Comparison of ENCODE assay signal across 13 cellular contexts in genomic region chr1:54884135-54884586, GRCh38. TPM values are rescaled to one million over a fixed set of nuclear protein-coding genes. Genes with fewer than 3 reads are reported as not detected.
DNase-seq lines count a peak whose midpoint lies in the region; TF ChIP-seq lines count a peak whose summit lies in the region.
"Had no signal": no experiment of that assay in that cellular context is flagged by ENCODE, and none has a peak within 500 bp of the region (broad histone marks: within the 10 kb centered on the region; RNA-seq: fewer than 3 reads in every experiment).

No MANE protein-coding gene starts in this region.

- TF ChIP-seq CTCF in Calu3 (IDR thresholded peaks at IDR 0.05; ENCODE audit: unreplicated experiment) (no peak), OCI-LY1 (IDR thresholded peaks at IDR 0.05; ENCODE audit: low read length) (no peak), neural crest cell (conservative IDR thresholded peaks at IDR 0.05) (no peak), BE2C (IDR thresholded peaks at IDR 0.05; ENCODE audit: low read depth, low read length) (no peak)

- CTCF ChIA-PET in Calu3 (lab: Charles Lee) = interaction anchor here (0.6 to 1.3 kb wide), 3 partner anchors 61 to 1692 kb away, joined by 3 to 5 read pairs (median 3); no protein-coding TSS in a partner anchor

- H3K79me2 ChIP-seq in OCI-LY1 (ENCODE audit: insufficient read depth, low read length) = peaks cover 76% of the 10 kb centered on the region

- peaks cover 65% of the 10 kb centered on the region for H3K36me3 ChIP-seq in OCI-LY1 (ENCODE audit: insufficient read depth, low read length)
- peaks cover 10% of the 10 kb centered on the region for H3K36me3 ChIP-seq in BE2C
- H3K36me3 ChIP-seq: uterus had no signal

- DNase-seq in Calu3 = no peak
- no peak for DNase-seq in epithelial cell of prostate (ENCODE audit: low read depth, low spot score)
- DNase-seq in neural crest cell (ENCODE audit: low read depth, low spot score) = no peak
- DNase-seq in activated gamma-delta T cell (lab: John Stamatoyannopoulos, UW) = no peak
- DNase-seq in DMS79 treated with DMSO at 0.1 percent for 48 hours (lab: John Stamatoyannopoulos, UW) = no peak
- DNase-seq in BE2C = no peak
- DNase-seq in hepatic stellate cell (ENCODE audit: low spot score) = no peak
- DNase-seq: activated CD8-positive, alpha-beta memory T cell treated with anti-CD3 and anti-CD28 coated beads, Interleukin-2, amount 10 ng/mL, durations not matched to agents 7 days and 5 days; DMS79; head of caudate nucleus; uterus had no signal

- peak overlapping the region; percentile 90 for H3K4me2 ChIP-seq in OCI-LY1 (ENCODE audit: low read length)

- H3K4me1 Mint-ChIP-seq in Calu3 (ENCODE audit: low read depth, unreplicated experiment) = peaks cover 70% of the 10 kb centered on the region
- peaks cover 68% of the 10 kb centered on the region for H3K4me1 Mint-ChIP-seq in neural crest cell

- no peak overlapping the region; the same call in 1 of the 2 replicates for H3K9ac ChIP-seq in OCI-LY1 (ENCODE audit: low read length)

- H3K9me3 Mint-ChIP-seq in Calu3 (ENCODE audit: low read depth, unreplicated experiment) = no peaks in the 10 kb centered on the region
- H3K9me3 Mint-ChIP-seq in neural crest cell = peaks cover 3% of the 10 kb centered on the region

- BruUV-seq in Calu3 (replicated peaks; lab: Mats Ljungman, UMichigan) = no TSS peak

- H3K4me1 ChIP-seq in OCI-LY1 (ENCODE audit: insufficient read depth, low read length, severe bottlenecking) = peaks cover 36% of the 10 kb centered on the region
- H3K4me1 ChIP-seq in BE2C = no peaks in the 10 kb centered on the region; the same call in 1 of the 2 replicates
- H3K4me1 ChIP-seq: uterus had no signal

- no peak overlapping the region for H2AFZ ChIP-seq in OCI-LY1 (ENCODE audit: low read length)

- H3K4me3 Mint-ChIP-seq in Calu3 (ENCODE audit: low read depth, unreplicated experiment) (peak overlapping the region; percentile 85), neural crest cell (peak overlapping the region; percentile 97)

- H4K20me1 ChIP-seq in OCI-LY1 (ENCODE audit: insufficient read depth, low read length) = peaks cover 2% of the 10 kb centered on the region; the same call in 1 of the 2 replicates

- H3F3A ChIP-seq in OCI-LY1 (ENCODE audit: insufficient read depth, low read length) = no peaks in the 10 kb centered on the region

- peaks cover 86% of the 10 kb centered on the region for H3K36me3 Mint-ChIP-seq in Calu3 (ENCODE audit: insufficient read depth, unreplicated experiment)
- peaks cover 29% of the 10 kb centered on the region for H3K36me3 Mint-ChIP-seq in neural crest cell (ENCODE audit: low read depth)

- intact Hi-C loops in Calu3 (cut with micrococcal nuclease; ENCODE audit: unreplicated experiment) = no loop called here

- no peaks in the 10 kb centered on the region for H3K27me3 Mint-ChIP-seq in Calu3 (ENCODE audit: unreplicated experiment)
- H3K27me3 Mint-ChIP-seq in neural crest cell (ENCODE audit: low read depth) = no peaks in the 10 kb centered on the region

- no peaks in the 10 kb centered on the region for H3K9me3 ChIP-seq in OCI-LY1 (ENCODE audit: low read length)
- no peaks in the 10 kb centered on the region for H3K9me3 ChIP-seq in BE2C
- H3K9me3 ChIP-seq: uterus had no signal

- H3K9me2 ChIP-seq in OCI-LY1 (ENCODE audit: low read depth, low read length) = no peaks in the 10 kb centered on the region

- H3K27ac ChIP-seq in OCI-LY1 (ENCODE audit: low read depth, low read length, poor library complexity, severe bottlenecking) = no peak overlapping the region
- peak overlapping the region; percentile 77 for H3K27ac ChIP-seq in epithelial cell of prostate
- H3K27ac ChIP-seq: cardiac muscle cell, uterus had no signal

- H3K4me3 ChIP-seq in OCI-LY1 (ENCODE audit: low read depth, low read length, poor library complexity, severe bottlenecking) (peak overlapping the region; percentile 77), BE2C (ENCODE audit: low read depth, low read length) (no peak overlapping the region)
- H3K4me3 ChIP-seq: cardiac muscle cell, uterus had no signal

- H3K27ac Mint-ChIP-seq in Calu3 (ENCODE audit: unreplicated experiment) (peak overlapping the region; percentile 67), neural crest cell (ENCODE audit: unreplicated experiment) (no peak overlapping the region)
- H3K27ac Mint-ChIP-seq: activated CD8-positive, alpha-beta memory T cell treated with anti-CD3 and anti-CD28 coated beads, Interleukin-2, amount 10 ng/mL, durations not matched to agents 7 days and 5 days had no signal

- H3K27me3 ChIP-seq in OCI-LY1 (ENCODE audit: insufficient read depth, low read length) (no peaks in the 10 kb centered on the region), BE2C (no peaks in the 10 kb centered on the region)
- H3K27me3 ChIP-seq: cardiac muscle cell, uterus had no signal

RNA-seq across cellular contexts. Expression of gene DHCR24, which starts 2.8 kb away (rescaled TPM):
- total RNA-seq in Calu3 (2022) = 448 and 469 TPM in 2 replicates
- 396 and 417 TPM in 2 replicates for total RNA-seq in neural crest cell
- 84.0 TPM for polyA plus RNA-seq in BE2C (2012; ENCODE audit: insufficient read depth, insufficient read length, low read depth)
